ENCODE assay signal across 21 cellular contexts in the genomic region with DNA sequence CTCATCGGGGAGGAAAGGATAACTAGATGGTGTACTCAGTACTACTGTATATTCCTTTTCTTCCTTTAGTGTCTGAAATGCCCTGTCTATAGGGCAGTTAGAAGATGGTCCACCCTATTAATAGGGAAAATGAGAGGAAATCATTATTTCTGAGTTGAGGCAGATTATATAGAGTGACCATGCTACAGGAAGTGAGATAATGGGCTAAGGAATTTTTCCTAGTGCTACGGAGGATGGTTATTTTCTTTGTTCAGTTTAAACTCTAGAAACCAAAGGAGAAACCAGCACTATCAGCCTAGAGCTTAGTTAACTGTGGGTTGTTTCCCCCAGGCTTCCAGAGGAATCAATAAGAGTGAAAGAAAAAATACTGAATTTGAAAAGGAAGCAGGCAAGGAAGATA. TPM values are rescaled to one million over a fixed set of nuclear protein-coding genes. Genes with fewer than 3 reads are reported as not detected.
A peak's percentile ranks its signal among the peaks of the same experiment; 100 is the strongest.
DNase-seq lines count a peak whose midpoint lies in the region; ATAC-seq, FAIRE-seq and TF ChIP-seq lines count a peak whose summit lies in the region.
"Had no signal": no experiment of that assay in that cellular context is flagged by ENCODE, and none has a peak within 500 bp of the region (broad histone marks: within the 10 kb centered on the region; RNA-seq: fewer than 3 reads in every experiment).

No MANE protein-coding gene starts in this region.

- intact Hi-C loops in A673 (cut with micrococcal nuclease; ENCODE audit: unreplicated experiment) (no loop called here), heart right ventricle (cut with DNase I) (no loop called here)

- H3K79me2 ChIP-seq in GM23338 (replicated peaks; ENCODE audit: insufficient read depth) = no peaks in the 10 kb centered on the region
- H3K79me2 ChIP-seq in keratinocyte (ENCODE audit: control insufficient read depth, insufficient read depth, low read length) = no peaks in the 10 kb centered on the region

- H3K36me3 Mint-ChIP-seq in GM23338 (ENCODE audit: low read depth) (no peaks in the 10 kb centered on the region), HFFc6 (ENCODE audit: low read depth) (no peaks in the 10 kb centered on the region)

- no peaks in the 10 kb centered on the region for H3K4me1 Mint-ChIP-seq in GM23338
- peaks cover 26% of the 10 kb centered on the region for H3K4me1 Mint-ChIP-seq in HFFc6 (ENCODE audit: low read depth)

- H3K9ac ChIP-seq in keratinocyte (ENCODE audit: control insufficient read depth, extremely low read depth, insufficient read depth, low read length) = no peak overlapping the region
- H3K9ac ChIP-seq: BLaER1 had no signal

- H4K20me1 ChIP-seq in GM23338 (replicated peaks; ENCODE audit: insufficient read depth) (no peaks in the 10 kb centered on the region), keratinocyte (ENCODE audit: control insufficient read depth, extremely low read depth, insufficient read depth, low read length) (no peaks in the 10 kb centered on the region)
- H4K20me1 ChIP-seq: BLaER1 had no signal

- H3K4me1 ChIP-seq in A673 (ENCODE audit: insufficient read depth, low read length, poor library complexity, severe bottlenecking) = peaks cover 5% of the 10 kb centered on the region
- H3K4me1 ChIP-seq in GM23338 (ENCODE audit: insufficient read depth) = no peaks in the 10 kb centered on the region
- peaks cover 18% of the 10 kb centered on the region for H3K4me1 ChIP-seq in keratinocyte (ENCODE audit: control insufficient read depth, extremely low read depth, insufficient read depth, low read length)
- H3K4me1 ChIP-seq in heart right ventricle = peaks cover 0 to 4% (median 0%) of the 10 kb centered on the region in 9 donors
- H3K4me1 ChIP-seq: BLaER1, HAP-1 had no signal

- H3K4me3 ChIP-seq in A673 (ENCODE audit: low read depth, low read length, poor library complexity, severe bottlenecking) (no peak overlapping the region), GM23338 (no peak overlapping the region), astrocyte of the spinal cord (ENCODE audit: low read depth, low read length) (no peak overlapping the region), keratinocyte (ENCODE audit: control insufficient read depth in 2 of 3, extremely low read depth in 1 of 3, insufficient read depth in 2 of 3, low read depth in 1 of 3, low read length in 3 of 3) (no peak overlapping the region), heart right ventricle (no peak overlapping the region)
- H3K4me3 ChIP-seq: BLaER1, HAP-1, SK-N-MC had no signal

- H3K4me3 Mint-ChIP-seq in GM23338 (no peak overlapping the region), HFFc6 (no peak overlapping the region)

- no TSS peak for BruUV-seq in A673 (replicated peaks; lab: Mats Ljungman, UMichigan)

- no peak for TF ChIP-seq CTCF in A673 (conservative IDR thresholded peaks at IDR 0.05; ENCODE audit: low read depth, low read length)
- no peak for TF ChIP-seq CTCF in GM23338 (conservative IDR thresholded peaks at IDR 0.05; ENCODE audit: low read depth in 2 of 2)
- no peak for TF ChIP-seq CTCF in astrocyte of the spinal cord (IDR thresholded peaks at IDR 0.05; ENCODE audit: low read depth, low read length)
- no peak for TF ChIP-seq CTCF in keratinocyte (optimal IDR thresholded peaks at IDR 0.05 in 1 of 3, IDR thresholded peaks at IDR 0.05 in 1 of 3, conservative IDR thresholded peaks at IDR 0.05 in 1 of 3; ENCODE audit: extremely low read depth in 1 of 3, insufficient read depth in 2 of 3, low read length in 3 of 3)
- no peak for TF ChIP-seq CTCF in heart right ventricle (IDR thresholded peaks at IDR 0.05)
- no peak for TF ChIP-seq CTCF in HFFc6 (IDR thresholded peaks at IDR 0.05)

- DNase-seq in A673 (ENCODE audit: low spot score) (peak; percentile 45), GM23338 (ENCODE audit: low spot score) (no peak), astrocyte of the spinal cord (ENCODE audit: low read depth, low spot score) (peak; percentile 6), keratinocyte (ENCODE audit: low read depth, low spot score) (no peak), AG08396 (ENCODE audit: low spot score) (no peak), heart right ventricle (no peak), HFFc6 (no peak)
- DNase-seq: DMS 273 treated with DMSO at 0.1 percent for 48 hours, NCI-H1092, NCI-H1694 treated with DMSO at 0.1 percent for 48 hours, NCI-H446, NCI-H748 treated with DMSO at 0.1 percent for 48 hours had no signal

- POLR2A ChIA-PET in A673 (lab: Charles Lee; ENCODE audit: low non-redundant PET) = no interaction called here

- H2AFZ ChIP-seq in GM23338 (0 out of 2 replicates have a peak overlapping the region, but pooled peaks have one; percentile 0), keratinocyte (ENCODE audit: control insufficient read depth, low read length) (peak overlapping the region; percentile 27)

- H3K4me2 ChIP-seq in GM23338 (no peak overlapping the region), keratinocyte (ENCODE audit: control insufficient read depth, extremely low read depth, insufficient read depth, low read depth, low read length) (no peak overlapping the region)
- H3K4me2 ChIP-seq: BLaER1 had no signal

- in situ Hi-C loops in astrocyte of the spinal cord (cut with HindIII; ENCODE audit: low sequenced_read_pairs) = no loop called here

- ATAC-seq in GM23338 (no peak), HG02884 (IDR thresholded peaks at IDR 0.05; ENCODE audit: unreplicated experiment) (no peak), heart right ventricle (no peak)
- ATAC-seq: Panc1, Right ventricle myocardium inferior had no signal

- no peaks in the 10 kb centered on the region for H3F3A ChIP-seq in GM23338 (replicated peaks; ENCODE audit: low read depth)

- 46 to 58% methylated on average over 2 of the region's 2 CpGs for WGBS in heart right ventricle, 2 donors

- dilution Hi-C loops in keratinocyte (cut with MboI; ENCODE audit: extremely low pct_ligation_motif_present, low sequenced_read_pairs) = no loop called here

- H3K9me1 ChIP-seq in keratinocyte (ENCODE audit: control insufficient read depth, extremely low read depth, insufficient read depth, low read length) = no peaks in the 10 kb centered on the region

- CTCF ChIA-PET in A673 (lab: Charles Lee) = interaction anchor here (0.7 kb wide), 1 partner anchor 211 kb away, joined by 3 read pairs; no protein-coding TSS in a partner anchor

- H3K27ac ChIP-seq in A673 (ENCODE audit: low read depth, low read length, poor library complexity, severe bottlenecking) (no peak overlapping the region), GM23338 (ENCODE audit: low read depth) (no peak overlapping the region), keratinocyte (ENCODE audit: control insufficient read depth, insufficient read depth, low read length) (no peak overlapping the region), heart right ventricle (peak overlapping the region in 1 of 10 donors; percentile 12)
- H3K27ac ChIP-seq: BLaER1, SK-N-MC had no signal

- no peak for FAIRE-seq in keratinocyte (lab: Jason Lieb, UNC)

- H3K27me3 ChIP-seq in A673 (replicated peaks; ENCODE audit: insufficient read depth, low read depth, low read length, poor library complexity) = no peaks in the 10 kb centered on the region
- no peaks in the 10 kb centered on the region for H3K27me3 ChIP-seq in GM23338 (ENCODE audit: insufficient read depth)
- H3K27me3 ChIP-seq in keratinocyte (ENCODE audit: control insufficient read depth, extremely low read depth, insufficient read depth, low read length) = no peaks in the 10 kb centered on the region
- peaks cover 0 to 3% (median 0%) of the 10 kb centered on the region in 7 donors for H3K27me3 ChIP-seq in heart right ventricle
- H3K27me3 ChIP-seq: BLaER1 had no signal

- H3K27me3 Mint-ChIP-seq in GM23338 (ENCODE audit: insufficient read depth, low read depth, poor library complexity) = no peaks in the 10 kb centered on the region
- peaks cover 18% of the 10 kb centered on the region for H3K27me3 Mint-ChIP-seq in HFFc6 (ENCODE audit: insufficient read depth)

- no peaks in the 10 kb centered on the region for H3K36me3 ChIP-seq in A673 (ENCODE audit: insufficient read depth, low read length, poor library complexity, severe bottlenecking)
- no peaks in the 10 kb centered on the region for H3K36me3 ChIP-seq in GM23338 (ENCODE audit: insufficient read depth)
- H3K36me3 ChIP-seq in keratinocyte (ENCODE audit: control insufficient read depth in 2 of 2, extremely low read depth in 1 of 2, insufficient read depth in 2 of 2, low read length in 2 of 2) = no peaks in the 10 kb centered on the region
- no peaks in the 10 kb centered on the region for H3K36me3 ChIP-seq in heart right ventricle
- H3K36me3 ChIP-seq: BLaER1, HAP-1 had no signal

- no peaks in the 10 kb centered on the region for H3K9me3 Mint-ChIP-seq in GM23338
- no peaks in the 10 kb centered on the region for H3K9me3 Mint-ChIP-seq in HFFc6

- H3K9me2 ChIP-seq in GM23338 (ENCODE audit: insufficient read depth) = no peaks in the 10 kb centered on the region

- no peaks in the 10 kb centered on the region for H3K9me3 ChIP-seq in A673 (ENCODE audit: low read depth, low read length, poor library complexity, severe bottlenecking)
- H3K9me3 ChIP-seq in keratinocyte (ENCODE audit: control insufficient read depth, low read depth, low read length) = no peaks in the 10 kb centered on the region
- no peaks in the 10 kb centered on the region for H3K9me3 ChIP-seq in heart right ventricle
- H3K9me3 ChIP-seq: BLaER1, HAP-1 had no signal

- no peak overlapping the region for H3K27ac Mint-ChIP-seq in GM23338
- H3K27ac Mint-ChIP-seq in HFFc6 = no peak overlapping the region

RNA-seq across cellular contexts. Expression of a gene that starts 0.5 kb away (rescaled TPM):
- total RNA-seq in A673 (2021) (not detected in 2 replicates), heart right ventricle (not detected)
- not detected in 2 replicates for total RNA-seq in GM23338 (2014; rRNA removed; shearing (Covaris generic))
- polyA plus RNA-seq in GM23338 (2016; fragmentation: Nextera tagmentation; extraction: Ambion mirVana) (0.15 TPM in 1 of 2 replicates, not detected in the other), keratinocyte (not detected in 3 replicates), heart right ventricle (not detected)
- polyA plus RNA-seq in keratinocyte (2011; ENCODE audit: low read depth) = not detected
- polyA plus RNA-seq in keratinocyte (2011; cell fraction: cytosol; rRNA removed) = not detected in 2 replicates
- polyA plus RNA-seq in keratinocyte (2011; cell fraction: nucleus; rRNA removed) = not detected in 2 replicates
- polyA plus RNA-seq in keratinocyte (2012; ENCODE audit: low replicate concordance) = not detected in 2 replicates
- not detected in 3 replicates for polyA minus RNA-seq in keratinocyte
- polyA minus RNA-seq in keratinocyte (2011; cell fraction: cytosol; rRNA and poly(A)+ RNA removed) = not detected
- not detected in 2 replicates for polyA minus RNA-seq in keratinocyte (2011; cell fraction: nucleus; rRNA and poly(A)+ RNA removed)
- total RNA-seq in HFFc6 (2021; fragmentation: NEBNext Ultra II Directional; extraction: Animal tissue kit (Norgen Biotek cat#: 25700)) = not detected
- total RNA-seq: Daoy, HT-29, Right ventricle myocardium inferior had no signal
- polyA plus RNA-seq: AG04450 had no signal

RNA-seq across cellular contexts. Expression of a gene that starts 35.8 kb away (rescaled TPM):
- total RNA-seq in A673 (2021) (not detected in 2 replicates), heart right ventricle (not detected)
- not detected in 2 replicates for total RNA-seq in GM23338 (2014; rRNA removed; shearing (Covaris generic))
- polyA plus RNA-seq in GM23338 (2016; fragmentation: Nextera tagmentation; extraction: Ambion mirVana) (not detected in 2 replicates), keratinocyte (not detected in 3 replicates), heart right ventricle (not detected)
- polyA plus RNA-seq in keratinocyte (2011; ENCODE audit: low read depth) = not detected
- not detected in 2 replicates for polyA plus RNA-seq in keratinocyte (2011; cell fraction: cytosol; rRNA removed)
- not detected in 2 replicates for polyA plus RNA-seq in keratinocyte (2011; cell fraction: nucleus; rRNA removed)
- polyA plus RNA-seq in keratinocyte (2012; ENCODE audit: low replicate concordance) = not detected in 2 replicates
- polyA minus RNA-seq in keratinocyte = not detected in 3 replicates
- polyA minus RNA-seq in keratinocyte (2011; cell fraction: cytosol; rRNA and poly(A)+ RNA removed) = not detected
- polyA minus RNA-seq in keratinocyte (2011; cell fraction: nucleus; rRNA and poly(A)+ RNA removed) = not detected in 2 replicates
- total RNA-seq in HFFc6 (2021; fragmentation: NEBNext Ultra II Directional; extraction: Animal tissue kit (Norgen Biotek cat#: 25700)) = not detected
- total RNA-seq: Daoy, HT-29, Right ventricle myocardium inferior had no signal
- polyA plus RNA-seq: AG04450 had no signal

Comparison
In these comparisons a context has a peak if more than half of its experiments do, and no peak if none do; other contexts are left out.
1. DNase-seq: peak in A673 (single experiment) and astrocyte of the spinal cord (single experiment); none in GM23338 (single experiment), keratinocyte (single experiment), AG08396 (single experiment), heart right ventricle (0 of 2) and HFFc6 (single experiment).